ENCODE assay signal across 19 cellular contexts in genomic region chr7:91424372-91424771, GRCh38.
DNase-seq lines count a peak whose midpoint lies in the region; ATAC-seq and TF ChIP-seq lines count a peak whose summit lies in the region.
"Had no signal": no experiment of that assay in that cellular context is flagged by ENCODE, and none has a peak within 500 bp of the region (broad histone marks: within the 10 kb centered on the region; RNA-seq: fewer than 3 reads in every experiment).

No MANE protein-coding gene starts in this region.

- intact Hi-C loops in esophagus muscularis mucosa (cut with DNase I) = no loop called here

- no peak for ATAC-seq in GM21447 (IDR thresholded peaks at IDR 0.05; ENCODE audit: unreplicated experiment)
- ATAC-seq: activated CD4-positive, alpha-beta T cell treated with anti-CD3 and anti-CD28 coated beads for 36 hours; gastroesophageal sphincter had no signal

- no peaks in the 10 kb centered on the region for H3K4me1 ChIP-seq in esophagus muscularis mucosa
- H3K4me1 ChIP-seq: gastroesophageal sphincter, right lobe of liver, testis had no signal

- no peaks in the 10 kb centered on the region for H3K36me3 ChIP-seq in esophagus muscularis mucosa
- H3K36me3 ChIP-seq: gastroesophageal sphincter, neutrophil, right lobe of liver had no signal

- TF ChIP-seq CTCF in retinal pigment epithelial cell (conservative IDR thresholded peaks at IDR 0.05; ENCODE audit: low read depth, low read length) = peak; percentile 31
- TF ChIP-seq CTCF in esophagus muscularis mucosa (IDR thresholded peaks at IDR 0.05) = no peak

- no peaks in the 10 kb centered on the region for H3K27me3 ChIP-seq in esophagus muscularis mucosa
- H3K27me3 ChIP-seq: gastroesophageal sphincter, neutrophil, right lobe of liver, testis had no signal

- peak; percentile 45 for DNase-seq in NCI-H748 (lab: John Stamatoyannopoulos, UW; ENCODE audit: unreplicated experiment)
- DNase-seq in NCI-H748 treated with DMSO at 0.1 percent for 48 hours (lab: John Stamatoyannopoulos, UW) = no peak
- peak; percentile 83 for DNase-seq in NCI-H524 treated with DMSO at 0.1 percent for 48 hours (lab: John Stamatoyannopoulos, UW)
- peak; percentile 5 for DNase-seq in dermis blood vessel endothelial cell
- no peak for DNase-seq in retinal pigment epithelial cell (ENCODE audit: low read depth)
- no peak for DNase-seq in stimulated activated CD4-positive, alpha-beta T cell treated with anti-CD3 and anti-CD28 coated beads, Interleukin-12 subunit alpha, Interleukin-12 subunit beta, amount 100 ng/mL, for 4 hours
- no peak for DNase-seq in esophagus muscularis mucosa (ENCODE audit: extremely low spot score)
- DNase-seq: activated CD4-positive, alpha-beta T cell treated with anti-CD3 and anti-CD28 coated beads for 36 hours; activated naive CD8-positive, alpha-beta T cell treated with anti-CD3 and anti-CD28 coated beads, Interleukin-2, amount 10 ng/mL, durations not matched to agents 7 days and 5 days; caudate nucleus; GF-D8; immature natural killer cell; NCI-H2227 treated with DMSO at 0.1 percent for 48 hours; right lobe of liver; RPMI8226; testis had no signal

- no peak overlapping the region for H3K27ac ChIP-seq in esophagus muscularis mucosa (replicated peaks in 1 of 4)
- H3K27ac ChIP-seq: gastroesophageal sphincter, neutrophil, right lobe of liver, testis had no signal

- H3K4me3 ChIP-seq in retinal pigment epithelial cell (ENCODE audit: low read length) = no peak overlapping the region
- no peak overlapping the region for H3K4me3 ChIP-seq in esophagus muscularis mucosa
- H3K4me3 ChIP-seq: gastroesophageal sphincter, right lobe of liver, testis had no signal

- no peak for TF ChIP-seq EP300 in esophagus muscularis mucosa (IDR thresholded peaks at IDR 0.05)

- no peaks in the 10 kb centered on the region for H3K9me3 ChIP-seq in esophagus muscularis mucosa
- H3K9me3 ChIP-seq: gastroesophageal sphincter, neutrophil, right lobe of liver, testis had no signal

- no peak for TF ChIP-seq POLR2A in esophagus muscularis mucosa (IDR thresholded peaks at IDR 0.05; ENCODE audit: low read depth)

- WGBS in esophagus muscularis mucosa = 73% methylated on average over 1 of the region's 1 CpG

Comparison
In these comparisons a context has a peak if more than half of its experiments do, and no peak if none do; other contexts are left out.
1. DNase-seq: peak in NCI-H748 (single experiment), NCI-H524 treated with DMSO at 0.1 percent for 48 hours (single experiment) and dermis blood vessel endothelial cell (single experiment); none in NCI-H748 treated with DMSO at 0.1 percent for 48 hours (single experiment), retinal pigment epithelial cell (single experiment), stimulated activated CD4-positive, alpha-beta T cell treated with anti-CD3 and anti-CD28 coated beads, Interleukin-12 subunit alpha, Interleukin-12 subunit beta, amount 100 ng/mL, for 4 hours (single experiment) and esophagus muscularis mucosa (single experiment).